ENCODE assay signal across 1 cellular context in genomic region chrX:48539345-48540014, GRCh38.
TF ChIP-seq lines count a peak whose summit lies in the region.

Gene TBC1D25 (plus strand): TSS chrX:48539714. CDS start chrX:48539798, 84 bp downstream.

TF ChIP-seq in HepG2, 621 proteins besides CTCF, POLR2A, EP300 and RAD21 (continued from another document and continues in another):
- TF ChIP-seq ARID4A (CRISPR knock-in tag; IDR thresholded peaks at IDR 0.05; ENCODE audit: borderline replicate concordance) (peak; percentile 56), HIVEP1 (CRISPR knock-in tag; IDR thresholded peaks at IDR 0.05) (no peak), POGZ (CRISPR knock-in tag; IDR thresholded peaks at IDR 0.05) (0 out of 2 replicates have a peak, but pooled peaks have one; percentile 20), MAX (IDR thresholded peaks at IDR 0.05) (peak; percentile 79), TAF1 (CRISPR knock-in tag; IDR thresholded peaks at IDR 0.05) (peak; percentile 47; the same call in 1 of the 2 replicates), RBFOX2 (IDR thresholded peaks at IDR 0.05; ENCODE audit: low read depth, low read length) (peak; percentile 73), ARID5B (CRISPR knock-in tag; IDR thresholded peaks at IDR 0.05) (no peak), KAT8 (CRISPR knock-in tag; IDR thresholded peaks at IDR 0.05) (peak; percentile 22; the same call in 1 of the 2 replicates), NCOR1 (IDR thresholded peaks at IDR 0.05; ENCODE audit: borderline replicate concordance, low read length) (no peak), NR0B2 (CRISPR knock-in tag; IDR thresholded peaks at IDR 0.05) (no peak), SOX6 (IDR thresholded peaks at IDR 0.05) (no peak), SOX6 (CRISPR knock-in tag; IDR thresholded peaks at IDR 0.05) (peak; percentile 22; the same call in 1 of the 2 replicates), GMEB1 (CRISPR knock-in tag; IDR thresholded peaks at IDR 0.05; ENCODE audit: borderline replicate concordance) (peak; percentile 83), ZMYM2 (CRISPR knock-in tag; IDR thresholded peaks at IDR 0.05) (0 out of 2 replicates have a peak, but pooled peaks have one; percentile 64), CENPX (CRISPR knock-in tag; IDR thresholded peaks at IDR 0.05) (no peak), MNT (IDR thresholded peaks at IDR 0.05) (peak; percentile 64), KMT2B (CRISPR knock-in tag; IDR thresholded peaks at IDR 0.05) (0 out of 2 replicates have a peak, but pooled peaks have one; percentile 11), ZNF687 (CRISPR knock-in tag; IDR thresholded peaks at IDR 0.05) (peak; percentile 79), ZBTB21 (CRISPR knock-in tag; IDR thresholded peaks at IDR 0.05) (peak; percentile 95), ELF4 (CRISPR knock-in tag; IDR thresholded peaks at IDR 0.05; ENCODE audit: borderline replicate concordance) (peak; percentile 71; the same call in 1 of the 2 replicates), ZFX (CRISPR knock-in tag; IDR thresholded peaks at IDR 0.05; ENCODE audit: low read depth) (peak; percentile 62), AHR (CRISPR knock-in tag; IDR thresholded peaks at IDR 0.05) (no peak), ZMYM3 (CRISPR knock-in tag; IDR thresholded peaks at IDR 0.05) (0 out of 2 replicates have a peak, but pooled peaks have one; percentile 29), ZNF564 (CRISPR knock-in tag; IDR thresholded peaks at IDR 0.05) (peak; percentile 38; the same call in 1 of the 2 replicates), ZNF121 (CRISPR knock-in tag; IDR thresholded peaks at IDR 0.05) (0 out of 2 replicates have a peak, but pooled peaks have one; percentile 17), THAP8 (CRISPR knock-in tag; IDR thresholded peaks at IDR 0.05; ENCODE audit: borderline replicate concordance) (peak; percentile 27; the same call in 1 of the 2 replicates), ZFY (CRISPR knock-in tag; IDR thresholded peaks at IDR 0.05) (peak; percentile 52; the same call in 1 of the 2 replicates), TBX2 (CRISPR knock-in tag; IDR thresholded peaks at IDR 0.05; ENCODE audit: borderline replicate concordance) (peak; percentile 98), HDAC1 (CRISPR knock-in tag; IDR thresholded peaks at IDR 0.05) (peak; percentile 35; the same call in 1 of the 2 replicates), ARNT2 (CRISPR knock-in tag; IDR thresholded peaks at IDR 0.05; ENCODE audit: low read depth) (0 out of 2 replicates have a peak, but pooled peaks have one; percentile 41), AKAP8 (CRISPR knock-in tag; IDR thresholded peaks at IDR 0.05) (no peak), ZFP91 (CRISPR knock-in tag; IDR thresholded peaks at IDR 0.05; ENCODE audit: borderline replicate concordance) (peak; percentile 72; the same call in 1 of the 2 replicates), TEAD3 (CRISPR knock-in tag; optimal IDR thresholded peaks at IDR 0.05; ENCODE audit: borderline replicate concordance) (peak; percentile 65), ELF1 (CRISPR knock-in tag; IDR thresholded peaks at IDR 0.05) (peak; percentile 91), AGO2 (optimal IDR thresholded peaks at IDR 0.05; ENCODE audit: low read depth, low read length) (peak; percentile 31), MAZ (IDR thresholded peaks at IDR 0.05; ENCODE audit: borderline replicate concordance, low read depth, low read length) (no peak; the same call in 1 of the 2 replicates), MAZ (CRISPR knock-in tag; IDR thresholded peaks at IDR 0.05; ENCODE audit: low read depth) (0 out of 2 replicates have a peak, but pooled peaks have one; percentile 50), ZNF160 (CRISPR knock-in tag; IDR thresholded peaks at IDR 0.05) (no peak), ZNF720 (CRISPR knock-in tag; IDR thresholded peaks at IDR 0.05) (no peak), ZNF350 (CRISPR knock-in tag; IDR thresholded peaks at IDR 0.05; ENCODE audit: borderline replicate concordance, low read depth) (0 out of 2 replicates have a peak, but pooled peaks have one; percentile 24), CREB1 (IDR thresholded peaks at IDR 0.05) (peak; percentile 98), CREB1 (CRISPR knock-in tag; IDR thresholded peaks at IDR 0.05) (peak; percentile 86), GABPB1 (CRISPR knock-in tag; IDR thresholded peaks at IDR 0.05) (peak; percentile 54; the same call in 1 of the 2 replicates)
